8 cellular contexts compared by ENCODE assay signal in genomic region chrX:16882188-16882587, GRCh38. TPM values are rescaled to one million over a fixed set of nuclear protein-coding genes. Genes with fewer than 3 reads are reported as not detected.
A peak's percentile ranks its signal among the peaks of the same experiment; 100 is the strongest.
DNase-seq lines count a peak whose midpoint lies in the region; ATAC-seq and TF ChIP-seq lines count a peak whose summit lies in the region.

No MANE protein-coding gene starts in this region.

- no peak for TF ChIP-seq CTCF in epithelial cell of esophagus (IDR thresholded peaks at IDR 0.05; ENCODE audit: insufficient read depth, low read depth, low read length, missing control alignments)

- H3K4me3 ChIP-seq in epithelial cell of esophagus (ENCODE audit: low read length), result no peak overlapping the region

- ATAC-seq in HG02642 (IDR thresholded peaks at IDR 0.05; ENCODE audit: poor library complexity, unreplicated experiment), result peak; percentile 50

- DNase-seq in ELR (ENCODE audit: low read depth) (peak; percentile 19), RPMI8226 (peak; percentile 76), epithelial cell of esophagus (ENCODE audit: low read depth) (peak; percentile 4), occipital lobe (lab: John Stamatoyannopoulos, UW) (peak; percentile 12), epidermal melanocyte (ENCODE audit: insufficient read length, low spot score) (no peak), T1000 (lab: John Stamatoyannopoulos, UW) (no peak), HuH-7 (ENCODE audit: low spot score) (no peak)

RNA-seq across cellular contexts. Expression of gene RBBP7, which starts 12.0 kb away (rescaled TPM):
- 60.8 TPM for total RNA-seq in occipital lobe

Comparison
In these comparisons a context has a peak if more than half of its experiments do, and no peak if none do; other contexts are left out.
1. DNase-seq: peak in ELR (single experiment), RPMI8226 (single experiment), epithelial cell of esophagus (single experiment) and occipital lobe (single experiment); none in epidermal melanocyte (single experiment), T1000 (single experiment) and HuH-7 (single experiment).